11 cellular contexts compared by ENCODE assay signal in genomic region chr2:95012881-95013550, GRCh38. TPM values are rescaled to one million over a fixed set of nuclear protein-coding genes. Genes with fewer than 3 reads are reported as not detected.
A peak's percentile ranks its signal among the peaks of the same experiment; 100 is the strongest.
DNase-seq lines count a peak whose midpoint lies in the region; ATAC-seq, FAIRE-seq and TF ChIP-seq lines count a peak whose summit lies in the region.
"Had no signal": no experiment of that assay in that cellular context is flagged by ENCODE, and none has a peak within 500 bp of the region (broad histone marks: within the 10 kb centered on the region; RNA-seq: fewer than 3 reads in every experiment).

No MANE protein-coding gene starts in this region.

- intact Hi-C loops in PC-3 (cut with micrococcal nuclease): no loop called here

- DNase-seq in GM19239 (ENCODE audit: insufficient read length, low spot score) (no peak), PC-3 (peak; percentile 25), NCI-H146 (lab: John Stamatoyannopoulos, UW) (no peak), NCI-H446 (lab: John Stamatoyannopoulos, UW) (no peak), HT-29 (ENCODE audit: low spot score) (no peak), SW 1271 (lab: John Stamatoyannopoulos, UW) (no peak)

- FAIRE-seq in GM19239 (lab: Jason Lieb, UNC): peak; percentile 54
- FAIRE-seq: D721Med had no signal

- H3K36me3 ChIP-seq in BLaER1 (no peaks in the 10 kb centered on the region), PC-3 (ENCODE audit: low read depth, low read length) (no peaks in the 10 kb centered on the region)
- H3K36me3 ChIP-seq: vagina had no signal

- no peak overlapping the region for H3K9ac ChIP-seq in BLaER1
- no peak overlapping the region for H3K9ac ChIP-seq in PC-3 (ENCODE audit: low read length)

- no peaks in the 10 kb centered on the region for H3K79me2 ChIP-seq in PC-3 (ENCODE audit: low read length)

- no peak overlapping the region for H3K27ac ChIP-seq in BLaER1
- no peak overlapping the region for H3K27ac ChIP-seq in PC-3 (ENCODE audit: low read length)
- H3K27ac ChIP-seq: vagina had no signal

- no peak for TF ChIP-seq CTCF in PC-3 (conservative IDR thresholded peaks at IDR 0.05; ENCODE audit: low read depth, low read length)

- H3K9me3 ChIP-seq in BLaER1: no peaks in the 10 kb centered on the region
- no peaks in the 10 kb centered on the region for H3K9me3 ChIP-seq in PC-3 (ENCODE audit: low read length)
- H3K9me3 ChIP-seq: vagina had no signal

- ATAC-seq in HG02943 (IDR thresholded peaks at IDR 0.05; ENCODE audit: low read depth, unreplicated experiment) (peak; percentile 89), PC-3 (no peak)

- peak overlapping the region; percentile 40 for H3K4me2 ChIP-seq in BLaER1
- no peak overlapping the region for H3K4me2 ChIP-seq in PC-3 (ENCODE audit: low read length)

- CTCF ChIA-PET in PC-3 (lab: Charles Lee): no interaction called here

- no peak overlapping the region for H3K4me3 ChIP-seq in BLaER1
- no peak overlapping the region for H3K4me3 ChIP-seq in PC-3 (ENCODE audit: low read length)
- H3K4me3 ChIP-seq: lung, vagina had no signal

- H3K4me1 ChIP-seq in BLaER1: peaks cover 13% of the 10 kb centered on the region
- no peaks in the 10 kb centered on the region for H3K4me1 ChIP-seq in PC-3 (ENCODE audit: insufficient read depth, low read length)
- H3K4me1 ChIP-seq: vagina had no signal

- no peaks in the 10 kb centered on the region for H3K9me2 ChIP-seq in PC-3 (replicated peaks; ENCODE audit: low read length)

- 0 out of 2 replicates have a peak, but pooled peaks cover 4% of the 10 kb centered on the region for H4K20me1 ChIP-seq in BLaER1
- no peaks in the 10 kb centered on the region for H4K20me1 ChIP-seq in PC-3 (ENCODE audit: low read length)

- BruUV-seq in PC-3 (replicated peaks; lab: Mats Ljungman, UMichigan): no TSS peak

- POLR2A ChIA-PET in PC-3 (lab: Charles Lee; ENCODE audit: unreplicated experiment): no interaction called here

- no peaks in the 10 kb centered on the region for H3F3A ChIP-seq in PC-3 (ENCODE audit: low read length, unreplicated experiment)

- H3K27me3 ChIP-seq in BLaER1: peaks cover 9% of the 10 kb centered on the region; the same call in 1 of the 2 replicates
- H3K27me3 ChIP-seq in PC-3 (ENCODE audit: low read length): no peaks in the 10 kb centered on the region
- H3K27me3 ChIP-seq: vagina had no signal

- no peak overlapping the region for H2AFZ ChIP-seq in PC-3 (ENCODE audit: low read length)

RNA-seq across cellular contexts. Expression of gene MAL, which starts 12.5 kb away (rescaled TPM):
- total RNA-seq in PC-3 (2014; rRNA removed): 0.63 and 1.6 TPM in 2 replicates
- not detected in 2 replicates for total RNA-seq in HT-29 (2014; rRNA removed; shearing (Covaris generic))
